In the genomic region with DNA sequence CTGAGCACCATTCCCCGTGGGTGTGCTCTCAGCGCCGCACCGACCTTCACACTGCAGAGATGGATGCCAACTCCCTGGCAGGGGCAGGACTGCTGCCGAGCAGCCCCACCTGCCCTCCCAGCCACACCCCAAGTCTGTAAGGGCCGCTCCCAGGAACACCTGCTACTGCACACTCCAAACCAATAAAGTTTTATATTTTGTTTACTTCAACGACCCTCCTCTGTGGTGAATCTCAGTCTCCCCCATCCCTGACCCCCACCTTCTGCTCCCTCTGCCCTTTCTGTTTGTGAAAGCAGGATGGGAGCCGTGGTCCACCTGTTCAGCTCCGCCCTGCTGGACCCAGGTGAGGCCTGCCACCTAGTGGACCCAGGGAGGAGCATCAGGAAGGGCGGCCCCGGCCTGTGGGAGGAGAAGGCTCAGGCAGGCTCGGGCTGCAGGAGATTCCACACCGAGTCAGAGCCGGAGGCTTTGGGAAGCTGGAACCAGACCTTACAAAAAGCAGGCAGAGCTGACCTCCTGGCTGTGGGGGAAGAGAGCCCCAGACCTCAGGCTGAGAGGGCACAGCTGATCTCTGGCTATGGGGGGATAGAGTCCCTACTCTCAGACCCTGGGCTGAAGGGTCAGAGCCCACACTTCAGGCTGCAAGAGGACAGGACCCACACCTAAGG, we compare ENCODE assay signal across 8 cellular contexts. TPM values are rescaled to one million over a fixed set of nuclear protein-coding genes. Genes with fewer than 3 reads are reported as not detected.
DNase-seq lines count a peak whose midpoint lies in the region; ATAC-seq and TF ChIP-seq lines count a peak whose summit lies in the region.

No MANE protein-coding gene starts in this region.

- peaks cover 9% of the 10 kb centered on the region for H3K4me1 Mint-ChIP-seq in endodermal cell

- no peaks in the 10 kb centered on the region for H3K36me3 ChIP-seq in endodermal cell (ENCODE audit: control insufficient read depth, insufficient read depth, low read length)
- H3K36me3 ChIP-seq in mucosa of descending colon (ENCODE audit: low read depth), result no peaks in the 10 kb centered on the region

- ATAC-seq in HG03432 (IDR thresholded peaks at IDR 0.05; ENCODE audit: unreplicated experiment) (peak; percentile 60), mucosa of descending colon (peak; percentile 86), HG03342 (IDR thresholded peaks at IDR 0.05; ENCODE audit: unreplicated experiment) (no peak)

- no peaks in the 10 kb centered on the region for H3K27me3 Mint-ChIP-seq in endodermal cell (ENCODE audit: insufficient read depth)

- WGBS in endodermal cell (ENCODE audit: insufficient coverage in 1 of 2, insufficient read length in 1 of 2), 2 experiments, result 41 to 61% methylated on average over 7 to 14 of the region's 14 CpGs

- H3K4me1 ChIP-seq in endodermal cell (ENCODE audit: control insufficient read depth, insufficient read depth, low read length), result no peaks in the 10 kb centered on the region
- H3K4me1 ChIP-seq in mucosa of descending colon (ENCODE audit: low read depth), result peaks cover 32% of the 10 kb centered on the region

- H3K27ac Mint-ChIP-seq in endodermal cell, result peak overlapping the region; percentile 77

- no peak overlapping the region for H3K27ac ChIP-seq in endodermal cell (ENCODE audit: low read depth, low read length)

- no peaks in the 10 kb centered on the region for H3K27me3 ChIP-seq in endodermal cell (ENCODE audit: control insufficient read depth, insufficient read depth, low read length, poor library complexity, severe bottlenecking)

- no peaks in the 10 kb centered on the region for H3K9me3 ChIP-seq in endodermal cell (ENCODE audit: control insufficient read depth, low read length)
- H3K9me3 ChIP-seq in mucosa of descending colon, result no peaks in the 10 kb centered on the region

- no peaks in the 10 kb centered on the region for H3K36me3 Mint-ChIP-seq in endodermal cell (ENCODE audit: low read depth)

- peak; percentile 72 for DNase-seq in EH (ENCODE audit: low read depth)
- peak; percentile 34 for DNase-seq in NCI-H82 treated with DMSO at 0.1 percent for 48 hours (lab: John Stamatoyannopoulos, UW; ENCODE audit: unreplicated experiment)
- DNase-seq in activated CD8-positive, alpha-beta memory T cell treated with anti-CD3 and anti-CD28 coated beads for 1 hour (ENCODE audit: extremely low read depth in 1 of 2, low read depth in 1 of 2), result peak; percentile 12 to 40
- peak; percentile 98 for DNase-seq in endodermal cell
- peak; percentile 92 to 95 (median 92) for DNase-seq in mucosa of descending colon
- peak; percentile 34 for DNase-seq in stimulated activated CD8-positive, alpha-beta memory T cell treated with anti-CD3 and anti-CD28 coated beads, Interleukin-4, amount 100 ng/mL, for 24 hours (ENCODE audit: low read depth)

- TF ChIP-seq CTCF in endodermal cell (conservative IDR thresholded peaks at IDR 0.05) (peak; percentile 94), mucosa of descending colon (IDR thresholded peaks at IDR 0.05) (peak; percentile 74)

- intact Hi-C loops in mucosa of descending colon (cut with DNase I, micrococcal nuclease), result no loop called here

- no peak overlapping the region for H3K4me3 Mint-ChIP-seq in endodermal cell

- H3K4me3 ChIP-seq in endodermal cell (ENCODE audit: low read length), result no peak overlapping the region
- H3K4me3 ChIP-seq in mucosa of descending colon, result no peak overlapping the region

- no peaks in the 10 kb centered on the region for H3K9me3 Mint-ChIP-seq in endodermal cell

- H3K9ac ChIP-seq in endodermal cell (ENCODE audit: extremely low read depth, low read length, poor library complexity, severe bottlenecking), result no peak overlapping the region

RNA-seq across cellular contexts. Expression of gene TMEM82, which starts 1.0 kb away (rescaled TPM):
- total RNA-seq in endodermal cell, result 1 to 10 TPM in 1 of 2 donors, under 1 TPM in 1; 0.46 to 3.2 TPM
- 0.36 TPM for polyA plus RNA-seq in endodermal cell (2013, experiment 1 of 2)
- not detected for polyA plus RNA-seq in endodermal cell (2013, experiment 2 of 2)
- 10 to 100 TPM in 2 of 3 donors, 1 to 10 TPM in 1; 8.0 to 19.7 (median 16.8) TPM for total RNA-seq in mucosa of descending colon

RNA-seq across cellular contexts. Expression of gene SLC25A34, which starts 5.3 kb away (rescaled TPM):
- total RNA-seq in endodermal cell, result 1 to 10 TPM; 1.8 to 3.5 TPM
- 1.4 TPM for polyA plus RNA-seq in endodermal cell (2013, experiment 1 of 2)
- polyA plus RNA-seq in endodermal cell (2013, experiment 2 of 2), result 0.95 TPM
- total RNA-seq in mucosa of descending colon, result 10 to 100 TPM in 1 of 3 donors, 1 to 10 TPM in 2; 6.4 to 15.7 (median 8.1) TPM

RNA-seq across cellular contexts. Expression of gene FBLIM1, which starts 17.3 kb away (rescaled TPM):
- total RNA-seq in endodermal cell (10 to 100 TPM; 58.4 to 60.6 TPM), mucosa of descending colon (100 to 1,000 TPM; 154 to 268 (median 260) TPM)
- 26.4 TPM for polyA plus RNA-seq in endodermal cell (2013, experiment 1 of 2)
- polyA plus RNA-seq in endodermal cell (2013, experiment 2 of 2), result 23.9 TPM

RNA-seq across cellular contexts. Expression of gene PLEKHM2, which starts 57.2 kb away (rescaled TPM):
- total RNA-seq in endodermal cell (10 to 100 TPM; 46.9 to 50.4 TPM), mucosa of descending colon (10 to 100 TPM; 32.2 to 57.3 (median 36.2) TPM)
- polyA plus RNA-seq in endodermal cell (2013, experiment 1 of 2), result 41.0 TPM
- polyA plus RNA-seq in endodermal cell (2013, experiment 2 of 2), result 37.9 TPM

Comparison
In these comparisons a context has a peak if more than half of its experiments do, and no peak if none do; other contexts are left out.
1. DNase-seq: peak in every context shown above with its lines; median percentile 98 in endodermal cell; 92 in mucosa of descending colon; 72 in EH; 34 in NCI-H82 treated with DMSO at 0.1 percent for 48 hours; 34 in stimulated activated CD8-positive, alpha-beta memory T cell treated with anti-CD3 and anti-CD28 coated beads, Interleukin-4, amount 100 ng/mL, for 24 hours; 26 in activated CD8-positive, alpha-beta memory T cell treated with anti-CD3 and anti-CD28 coated beads for 1 hour.